ENCODE assay signal across 22 cellular contexts in genomic region chr6:39834866-39835265, GRCh38. TPM values are rescaled to one million over a fixed set of nuclear protein-coding genes. Genes with fewer than 3 reads are reported as not detected.
"Had no signal": no experiment of that assay in that cellular context is flagged by ENCODE, and none has a peak within 500 bp of the region (broad histone marks: within the 10 kb centered on the region; RNA-seq: fewer than 3 reads in every experiment).

No MANE protein-coding gene starts in this region.

- H3K27ac ChIP-seq: colonic mucosa, ovary, VCaP had no signal

- H3K36me3 Mint-ChIP-seq: activated CD8-positive, alpha-beta memory T cell treated with anti-CD3 and anti-CD28 coated beads, Interleukin-2, amount 10 ng/mL, durations not matched to agents 7 days and 5 days; activated naive CD4-positive, alpha-beta T cell treated with anti-CD3 and anti-CD28 coated beads, Interleukin-2, amount 10 ng/mL, durations not matched to agents 7 days and 5 days; brain; natural killer cell; stimulated activated memory B cell treated with anti-CD40 and anti-IgM and Interleukin-4, amounts not matched to agents 10 μg/mL and 1 μg/mL and 100 μg/mL, for 72 hours; T-cell had no signal

- ATAC-seq: activated CD4-positive, CD25-positive, alpha-beta regulatory T cell treated with anti-CD3 and anti-CD28 coated beads, Interleukin-2, amount 50 U/mL, for 24 hours; activated CD8-positive, alpha-beta memory T cell treated with anti-CD3 and anti-CD28 coated beads, Interleukin-2, amount 10 ng/mL, durations not matched to agents 7 days and 5 days; activated CD8-positive, alpha-beta T cell treated with anti-CD3 and anti-CD28 coated beads for 36 hours; left lobe of liver; natural killer cell; right cardiac atrium; stimulated activated memory B cell treated with anti-CD40 and anti-IgM and Interleukin-4, amounts not matched to agents 10 μg/mL and 1 μg/mL and 100 μg/mL, for 72 hours; T-cell had no signal

- H3K4me3 ChIP-seq: colonic mucosa, lung, ovary had no signal

- H3K36me3 ChIP-seq: colonic mucosa, ovary had no signal

- H3K27me3 Mint-ChIP-seq: activated CD4-positive, alpha-beta T cell treated with anti-CD3 and anti-CD28 coated beads, Interleukin-2, amount 10 ng/mL, durations not matched to agents 24 days and 14 days; activated CD8-positive, alpha-beta memory T cell treated with anti-CD3 and anti-CD28 coated beads, Interleukin-2, amount 10 ng/mL, durations not matched to agents 7 days and 5 days had no signal

- DNase-seq: activated CD4-positive, alpha-beta T cell treated with anti-CD3 and anti-CD28 coated beads, Interleukin-2, amount 10 ng/mL, durations not matched to agents 24 days and 14 days; activated CD8-positive, alpha-beta memory T cell treated with anti-CD3 and anti-CD28 coated beads, Interleukin-2, amount 10 ng/mL, durations not matched to agents 7 days and 5 days; activated CD8-positive, alpha-beta T cell treated with anti-CD3 and anti-CD28 coated beads for 36 hours; activated effector memory CD4-positive, alpha-beta T cell treated with anti-CD3 and anti-CD28 coated beads, Interleukin-2, amount 50 U/mL, for 16 hours; activated naive CD4-positive, alpha-beta T cell treated with anti-CD3 and anti-CD28 coated beads, Interleukin-2, amount 10 ng/mL, durations not matched to agents 7 days and 5 days; activated T-cell treated with anti-CD3 and anti-CD28 coated beads for 4 hours; central memory CD4-positive, alpha-beta T cell; colonic mucosa; kidney; natural killer cell; ovary; right cardiac atrium; small intestine; stimulated activated CD4-positive, alpha-beta T cell treated with anti-CD3 and anti-CD28 coated beads, Interleukin-15, amount 100 ng/mL, for 24 hours; T-cell had no signal

- H3K9me3 Mint-ChIP-seq: activated CD4-positive, alpha-beta T cell treated with anti-CD3 and anti-CD28 coated beads, Interleukin-2, amount 10 ng/mL, durations not matched to agents 24 days and 14 days; activated CD8-positive, alpha-beta T cell treated with anti-CD3 and anti-CD28 coated beads for 36 hours; activated naive CD4-positive, alpha-beta T cell treated with anti-CD3 and anti-CD28 coated beads, Interleukin-2, amount 10 ng/mL, durations not matched to agents 7 days and 5 days; brain; natural killer cell; stimulated activated memory B cell treated with anti-CD40 and anti-IgM and Interleukin-4, amounts not matched to agents 10 μg/mL and 1 μg/mL and 100 μg/mL, for 72 hours; T-cell; T-helper 2 cell treated with Interferon-gamma antibody and Interleukin-4, amounts not matched to agents 5 μg/mL and 100 μg/mL, for 36 hours had no signal

- H3K9me3 ChIP-seq: colonic mucosa, ovary had no signal

- H3K4me1 Mint-ChIP-seq: activated CD4-positive, alpha-beta T cell treated with anti-CD3 and anti-CD28 coated beads, Interleukin-2, amount 10 ng/mL, durations not matched to agents 24 days and 14 days; activated CD8-positive, alpha-beta memory T cell treated with anti-CD3 and anti-CD28 coated beads, Interleukin-2, amount 10 ng/mL, durations not matched to agents 7 days and 5 days; activated naive CD4-positive, alpha-beta T cell treated with anti-CD3 and anti-CD28 coated beads, Interleukin-2, amount 10 ng/mL, durations not matched to agents 7 days and 5 days; natural killer cell; stimulated activated memory B cell treated with anti-CD40 and anti-IgM and Interleukin-4, amounts not matched to agents 10 μg/mL and 1 μg/mL and 100 μg/mL, for 72 hours; T-cell had no signal

- H3K4me3 Mint-ChIP-seq: activated CD4-positive, alpha-beta T cell treated with anti-CD3 and anti-CD28 coated beads, Interleukin-2, amount 10 ng/mL, durations not matched to agents 24 days and 14 days; activated CD8-positive, alpha-beta memory T cell treated with anti-CD3 and anti-CD28 coated beads, Interleukin-2, amount 10 ng/mL, durations not matched to agents 7 days and 5 days; activated CD8-positive, alpha-beta T cell treated with anti-CD3 and anti-CD28 coated beads for 36 hours; activated naive CD4-positive, alpha-beta T cell treated with anti-CD3 and anti-CD28 coated beads, Interleukin-2, amount 10 ng/mL, durations not matched to agents 7 days and 5 days; brain; natural killer cell; stimulated activated memory B cell treated with anti-CD40 and anti-IgM and Interleukin-4, amounts not matched to agents 10 μg/mL and 1 μg/mL and 100 μg/mL, for 72 hours; T-cell; T-helper 2 cell treated with Interferon-gamma antibody and Interleukin-4, amounts not matched to agents 5 μg/mL and 100 μg/mL, for 36 hours had no signal

- H3K27me3 ChIP-seq: colonic mucosa, ovary had no signal

- H3K4me1 ChIP-seq: colonic mucosa had no signal

- H3K27ac Mint-ChIP-seq: activated CD4-positive, alpha-beta T cell treated with anti-CD3 and anti-CD28 coated beads, Interleukin-2, amount 10 ng/mL, durations not matched to agents 24 days and 14 days; activated CD8-positive, alpha-beta memory T cell treated with anti-CD3 and anti-CD28 coated beads, Interleukin-2, amount 10 ng/mL, durations not matched to agents 7 days and 5 days; activated CD8-positive, alpha-beta T cell treated with anti-CD3 and anti-CD28 coated beads for 36 hours; activated naive CD4-positive, alpha-beta T cell treated with anti-CD3 and anti-CD28 coated beads, Interleukin-2, amount 10 ng/mL, durations not matched to agents 7 days and 5 days; brain; natural killer cell; stimulated activated memory B cell treated with anti-CD40 and anti-IgM and Interleukin-4, amounts not matched to agents 10 μg/mL and 1 μg/mL and 100 μg/mL, for 72 hours; T-cell; T-helper 2 cell treated with Interferon-gamma antibody and Interleukin-4, amounts not matched to agents 5 μg/mL and 100 μg/mL, for 36 hours had no signal

RNA-seq across cellular contexts. Expression of gene DAAM2, which starts 42.7 kb away (rescaled TPM):
- total RNA-seq: activated CD4-positive, alpha-beta T cell treated with anti-CD3 and anti-CD28 coated beads, Interleukin-2, amount 10 ng/mL, durations not matched to agents 24 days and 14 days; activated CD8-positive, alpha-beta memory T cell treated with anti-CD3 and anti-CD28 coated beads, Interleukin-2, amount 10 ng/mL, durations not matched to agents 7 days and 5 days; activated CD8-positive, alpha-beta T cell treated with anti-CD3 and anti-CD28 coated beads for 36 hours; natural killer cell had no signal
